ENCODE assay signal across 14 cellular contexts in the genomic region with DNA sequence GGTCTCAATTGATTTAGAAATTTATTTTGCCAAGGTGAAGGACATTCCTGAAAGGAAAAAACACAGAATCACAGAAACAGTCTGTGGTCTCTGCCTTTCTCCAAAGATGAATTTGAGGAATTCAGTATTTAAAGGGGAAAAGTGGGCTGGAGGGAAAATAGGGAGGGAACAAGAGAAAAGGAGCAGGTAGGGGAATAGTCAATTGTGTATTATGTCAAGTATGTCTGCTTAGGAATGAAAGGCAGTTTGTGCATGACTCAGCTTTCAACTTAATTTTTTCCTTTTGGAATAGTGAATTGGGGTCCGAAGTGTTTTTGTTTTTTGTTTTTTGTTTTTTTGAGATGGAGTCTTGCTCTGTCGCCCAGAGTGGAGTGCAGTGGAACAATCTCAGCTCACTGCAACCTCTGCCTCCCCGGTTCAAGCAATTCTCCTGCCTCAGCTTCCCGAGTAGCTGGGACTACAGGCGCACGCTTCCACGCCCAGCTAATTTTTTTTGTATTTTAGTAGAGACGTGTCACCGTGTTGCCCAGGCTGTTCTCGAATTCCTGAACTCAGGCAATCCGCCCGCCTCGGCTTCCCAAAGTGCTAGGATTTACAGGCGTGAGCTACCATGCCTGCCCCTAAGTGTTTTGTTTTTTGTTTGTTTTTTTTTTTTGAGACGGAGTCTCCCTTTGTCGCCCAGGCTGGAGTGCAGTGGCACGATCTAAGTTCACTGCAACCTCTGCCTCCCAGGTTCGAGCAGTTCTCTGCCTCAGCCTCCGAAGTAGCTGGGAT.
DNase-seq lines count a peak whose midpoint lies in the region; ATAC-seq and TF ChIP-seq lines count a peak whose summit lies in the region.
"Had no signal": no experiment of that assay in that cellular context is flagged by ENCODE, and none has a peak within 500 bp of the region (broad histone marks: within the 10 kb centered on the region; RNA-seq: fewer than 3 reads in every experiment).

No MANE protein-coding gene starts in this region.

- H2AFZ ChIP-seq in ACC112 (ENCODE audit: low read length, unreplicated experiment): peak overlapping the region; percentile 52
- no peak overlapping the region for H2AFZ ChIP-seq in H9 (ENCODE audit: low read length)

- H3K9ac ChIP-seq in H9 (ENCODE audit: extremely low read depth, insufficient read length, low read length): no peak overlapping the region

- H3K27ac Mint-ChIP-seq in H9 (peak overlapping the region in 1 of 3 experiments; percentile 45; a peak in 4 of 7 replicates), mesothelial cell of epicardium (peak overlapping the region; percentile 99)
- peak overlapping the region; percentile 98 for H3K27ac Mint-ChIP-seq in activated CD8-positive, alpha-beta T cell treated with anti-CD3 and anti-CD28 coated beads for 36 hours

- H2BK120ac ChIP-seq in H9 (ENCODE audit: low read depth, low read length, poor library complexity, severe bottlenecking): no peak overlapping the region

- H3K9me3 Mint-ChIP-seq in H9 (no peaks in the 10 kb centered on the region), mesothelial cell of epicardium (no peaks in the 10 kb centered on the region)
- no peaks in the 10 kb centered on the region for H3K9me3 Mint-ChIP-seq in activated CD8-positive, alpha-beta T cell treated with anti-CD3 and anti-CD28 coated beads for 36 hours

- H3K27me3 Mint-ChIP-seq in H9 (ENCODE audit: low read depth) (no peaks in the 10 kb centered on the region; the same call in 1 of the 2 replicates), mesothelial cell of epicardium (ENCODE audit: low read depth) (no peaks in the 10 kb centered on the region)
- no peaks in the 10 kb centered on the region for H3K27me3 Mint-ChIP-seq in activated CD8-positive, alpha-beta T cell treated with anti-CD3 and anti-CD28 coated beads for 36 hours

- H2BK12ac ChIP-seq in H9 (ENCODE audit: insufficient read length, low read depth, low read length): no peak overlapping the region

- peaks cover 9% of the 10 kb centered on the region for H3K4me1 ChIP-seq in ACC112 (ENCODE audit: control insufficient read depth, insufficient read depth, low read length, unreplicated experiment)
- no peaks in the 10 kb centered on the region; the same call in 1 of the 2 replicates for H3K4me1 ChIP-seq in H9 (ENCODE audit: insufficient read depth, low read length)
- peaks cover 0 to 28% (median 26%) of the 10 kb centered on the region in 4 donors for H3K4me1 ChIP-seq in sigmoid colon

- H3K14ac ChIP-seq in H9 (ENCODE audit: insufficient read depth, low read length): no peak overlapping the region

- H3K79me2 ChIP-seq in ACC112 (ENCODE audit: control insufficient read depth, insufficient read depth, low read length, unreplicated experiment) (peaks cover 33% of the 10 kb centered on the region), H9 (ENCODE audit: insufficient read depth, low read length) (peaks cover 18% of the 10 kb centered on the region; the same call in 1 of the 2 replicates)

- DNase-seq in H9 (no peak), mesothelial cell of epicardium (ENCODE audit: low spot score in 2 of 2, unreplicated experiment in 2 of 2) (no peak), sigmoid colon (no peak), NCI-H1930 (lab: John Stamatoyannopoulos, UW) (no peak)
- no peak for DNase-seq in activated CD8-positive, alpha-beta T cell treated with anti-CD3 and anti-CD28 coated beads for 36 hours
- DNase-seq: activated gamma-delta T cell treated with Interleukin-2 at 50 U/mL for 16 hours; effector memory CD4-positive, alpha-beta T cell; NCI-H524 treated with DMSO at 0.1 percent for 48 hours; stimulated activated CD4-positive, alpha-beta T cell treated with anti-CD3 and anti-CD28 coated beads, Interleukin-4, amount 100 ng/mL, for 1 hour; testis had no signal

- peaks cover 6% of the 10 kb centered on the region for H3K23me2 ChIP-seq in H9 (ENCODE audit: insufficient read length, low read depth, low read length, poor library complexity, severe bottlenecking)

- H2BK20ac ChIP-seq in H9 (ENCODE audit: low read depth, low read length, poor library complexity, severe bottlenecking): no peak overlapping the region

- no peak overlapping the region for H2BK5ac ChIP-seq in H9 (ENCODE audit: insufficient read length, low read length)

- H3K36me3 Mint-ChIP-seq in H9 (ENCODE audit: insufficient read depth in 1 of 3, low read depth in 3 of 3): no peaks in the 10 kb centered on the region; a peak in 1 of 7 replicates
- H3K36me3 Mint-ChIP-seq in activated CD8-positive, alpha-beta T cell treated with anti-CD3 and anti-CD28 coated beads for 36 hours (ENCODE audit: low read depth): no peaks in the 10 kb centered on the region
- H3K36me3 Mint-ChIP-seq in mesothelial cell of epicardium: no peaks in the 10 kb centered on the region

- TF ChIP-seq POLR2A in sigmoid colon (IDR thresholded peaks at IDR 0.05): no peak

- no peak overlapping the region for H3K56ac ChIP-seq in H9 (ENCODE audit: insufficient read length, low read depth, low read length)

- H2AK5ac ChIP-seq in H9 (ENCODE audit: insufficient read length, low read length): no peak overlapping the region

- no peak overlapping the region for H4K91ac ChIP-seq in H9 (ENCODE audit: insufficient read length, low read depth, low read length)

- H3K4me3 Mint-ChIP-seq in H9: peak overlapping the region; percentile 96 to 99
- H3K4me3 Mint-ChIP-seq in activated CD8-positive, alpha-beta T cell treated with anti-CD3 and anti-CD28 coated beads for 36 hours: peak overlapping the region; percentile 98
- H3K4me3 Mint-ChIP-seq in mesothelial cell of epicardium: peak overlapping the region; percentile 98

- H3T11ph ChIP-seq in H9 (ENCODE audit: low read length): no peak overlapping the region

- no peak overlapping the region for H4K8ac ChIP-seq in H9 (replicated peaks; ENCODE audit: insufficient read length, low read depth, low read length)

- H3K4me3 ChIP-seq in ACC112 (ENCODE audit: low read depth, low read length) (peak overlapping the region; percentile 91), sigmoid colon (no peak overlapping the region)

- H3K27ac ChIP-seq in ACC112 (ENCODE audit: low read depth, low read length) (no peak overlapping the region), H9 (ENCODE audit: insufficient read length, low read depth, low read length) (no peak overlapping the region), sigmoid colon (no peak overlapping the region)
- H3K27ac ChIP-seq: neutrophil had no signal

- H3K27me3 ChIP-seq in ACC112 (ENCODE audit: insufficient read depth, low read length) (no peaks in the 10 kb centered on the region), H9 (ENCODE audit: insufficient read depth, low read length) (no peaks in the 10 kb centered on the region), sigmoid colon (no peaks in the 10 kb centered on the region)
- H3K27me3 ChIP-seq: testis had no signal

- H4K20me1 ChIP-seq in H9 (ENCODE audit: control insufficient read depth, insufficient read depth, insufficient read length): no peaks in the 10 kb centered on the region

- peak overlapping the region; percentile 16 for H3K4me2 ChIP-seq in H9 (ENCODE audit: insufficient read depth, insufficient read length, low read length)

- H3K79me1 ChIP-seq in H9 (ENCODE audit: insufficient read depth, low read depth, low read length, poor library complexity, severe bottlenecking): peaks cover 3% of the 10 kb centered on the region

- H3K4me1 Mint-ChIP-seq in H9: peaks cover 20 to 30% of the 10 kb centered on the region in 2 experiments
- peaks cover 22% of the 10 kb centered on the region for H3K4me1 Mint-ChIP-seq in activated CD8-positive, alpha-beta T cell treated with anti-CD3 and anti-CD28 coated beads for 36 hours (ENCODE audit: low read depth)
- peaks cover 22% of the 10 kb centered on the region for H3K4me1 Mint-ChIP-seq in mesothelial cell of epicardium

- no peak overlapping the region for H3K18ac ChIP-seq in H9 (ENCODE audit: insufficient read length, low read depth, low read length)

- intact Hi-C loops in activated CD8-positive, alpha-beta T cell treated with anti-CD3 and anti-CD28 coated beads for 36 hours (cut with micrococcal nuclease): no loop called here
- intact Hi-C loops in sigmoid colon (cut with DNase I): no loop called here

- no peaks in the 10 kb centered on the region for H3K9me3 ChIP-seq in H9 (ENCODE audit: control insufficient read depth, low read depth, low read length)
- H3K9me3 ChIP-seq in sigmoid colon: no peaks in the 10 kb centered on the region
- H3K9me3 ChIP-seq: neutrophil, testis had no signal

- H3K4ac ChIP-seq in H9 (ENCODE audit: low read depth, low read length): no peak overlapping the region

- CTCF ChIA-PET in activated CD8-positive, alpha-beta T cell treated with anti-CD3 and anti-CD28 coated beads for 36 hours (lab: Charles Lee): interaction anchor here (0.5 to 1.3 kb wide), 3 partner anchors 11 to 182 kb away, joined by 3 read pairs; no protein-coding TSS in a partner anchor

- TF ChIP-seq CTCF in H9 (conservative IDR thresholded peaks at IDR 0.05): no peak
- no peak for TF ChIP-seq CTCF in activated CD8-positive, alpha-beta T cell treated with anti-CD3 and anti-CD28 coated beads for 36 hours (IDR thresholded peaks at IDR 0.05)
- no peak for TF ChIP-seq CTCF in mesothelial cell of epicardium (IDR thresholded peaks at IDR 0.05; ENCODE audit: unreplicated experiment)
- no peak for TF ChIP-seq CTCF in sigmoid colon (IDR thresholded peaks at IDR 0.05)

- TF ChIP-seq EP300 in sigmoid colon (IDR thresholded peaks at IDR 0.05): no peak

- H3K23ac ChIP-seq in H9 (ENCODE audit: insufficient read length, low read depth, low read length): no peak overlapping the region

- ATAC-seq in activated CD8-positive, alpha-beta T cell treated with anti-CD3 and anti-CD28 coated beads for 36 hours: no peak
- ATAC-seq in GM19452 (IDR thresholded peaks at IDR 0.05; ENCODE audit: unreplicated experiment) (no peak), GM19395 (IDR thresholded peaks at IDR 0.05; ENCODE audit: unreplicated experiment) (no peak)

- H3K36me3 ChIP-seq in ACC112 (ENCODE audit: insufficient read depth, low read length) (no peaks in the 10 kb centered on the region), sigmoid colon (no peaks in the 10 kb centered on the region)
- H3K36me3 ChIP-seq: neutrophil had no signal

- no peak overlapping the region for H2BK15ac ChIP-seq in H9 (ENCODE audit: low read depth, low read length)

- H4K5ac ChIP-seq in H9 (ENCODE audit: insufficient read length, low read depth, low read length): no peak overlapping the region

- POLR2A ChIA-PET in activated CD8-positive, alpha-beta T cell treated with anti-CD3 and anti-CD28 coated beads for 36 hours (lab: Charles Lee): interaction anchor here (0.6 to 2.7 kb wide), 4 partner anchors 16 to 101 kb away, joined by 3 to 9 read pairs (median 3); partner anchors contain the start of gene CDC25A

- no CpG with 5 or more reads among the region's 19 CpGs for WGBS in H9 (ENCODE audit: extremely low coverage, insufficient read length, low lambda C conversion rate)
- 94 to 96% methylated on average over 19 of the region's 19 CpGs for WGBS in sigmoid colon, 2 donors
